In the genomic region with DNA sequence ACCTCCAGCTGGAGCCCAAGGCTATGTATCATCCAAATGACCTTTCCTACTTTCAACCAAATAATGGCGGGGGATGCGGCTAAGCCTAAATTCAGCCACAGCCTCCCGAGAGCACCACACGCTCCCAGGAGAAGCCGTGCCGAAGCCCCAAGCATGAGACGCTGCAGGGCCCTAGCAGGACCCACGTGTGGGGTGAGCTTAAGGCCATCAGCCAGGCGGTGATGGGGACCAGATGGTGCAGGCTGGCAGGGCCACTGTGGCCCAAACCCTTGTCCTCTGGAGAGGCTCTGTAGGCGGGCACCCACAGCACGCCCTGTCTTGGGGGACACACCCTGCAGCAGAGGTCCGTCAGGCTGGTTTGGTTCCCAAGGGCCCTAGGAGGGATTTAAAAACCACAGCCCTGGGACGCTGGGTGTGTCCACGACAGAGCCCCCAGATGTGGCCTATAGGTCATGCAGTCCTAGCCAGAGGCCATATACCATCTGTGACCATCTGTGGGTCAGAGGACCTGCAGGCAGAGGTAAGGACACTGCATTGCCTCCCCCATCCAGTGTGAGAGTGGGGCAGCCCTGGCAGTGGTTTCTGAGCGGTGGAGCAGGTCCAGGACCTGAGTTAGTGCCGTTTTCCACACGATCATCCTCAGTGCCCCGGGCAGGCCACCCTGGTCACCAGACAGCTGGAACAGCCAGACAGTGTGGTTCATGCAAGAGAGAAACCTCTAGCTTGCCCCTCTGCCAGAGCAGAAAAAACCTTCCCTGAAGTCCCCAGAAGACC, we compare ENCODE assay signal across 27 cellular contexts. TPM values are rescaled to one million over a fixed set of nuclear protein-coding genes. Genes with fewer than 3 reads are reported as not detected.
A peak's percentile ranks its signal among the peaks of the same experiment; 100 is the strongest.
DNase-seq lines count a peak whose midpoint lies in the region; ATAC-seq and TF ChIP-seq lines count a peak whose summit lies in the region.
"Had no signal": no experiment of that assay in that cellular context is flagged by ENCODE, and none has a peak within 500 bp of the region (broad histone marks: within the 10 kb centered on the region; RNA-seq: fewer than 3 reads in every experiment).

No MANE protein-coding gene starts in this region.

- no peaks in the 10 kb centered on the region for H3K36me3 ChIP-seq in osteoblast (ENCODE audit: insufficient read depth, low read length)
- no peaks in the 10 kb centered on the region for H3K36me3 ChIP-seq in aorta (ENCODE audit: control insufficient read depth in 1 of 2, insufficient read depth in 2 of 2, low read length in 1 of 2)
- H3K36me3 ChIP-seq: cardiac muscle cell, MG63, SJSA1 had no signal

- TF ChIP-seq CTCF in osteoblast (IDR thresholded peaks at IDR 0.05; ENCODE audit: extremely low read depth, low read depth, low read length) = no peak

- peak; percentile 27 for ATAC-seq in aorta (ENCODE audit: low FRiP score)
- ATAC-seq: activated T-cell treated with anti-CD3 and anti-CD28 coated beads, Interleukin-2, amount 50 U/mL, for 72 hours; GM23338; K562; left colon had no signal

- intact Hi-C loops in aorta (cut with DNase I) = loop anchor here in 1 of 2 donors (5.0 kb wide), 1 partner anchor 36 kb away; no protein-coding TSS in a partner anchor

- H3K4me1 ChIP-seq in osteoblast (ENCODE audit: insufficient read depth, low read length) = no peaks in the 10 kb centered on the region
- no peaks in the 10 kb centered on the region for H3K4me1 ChIP-seq in aorta (ENCODE audit: control insufficient read depth in 1 of 2, insufficient read depth in 2 of 2, low read length in 2 of 2)
- H3K4me1 ChIP-seq: SJSA1 had no signal

- H3K9me3 ChIP-seq in osteoblast (ENCODE audit: low read depth, low read length) = no peaks in the 10 kb centered on the region
- H3K9me3 ChIP-seq in aorta (ENCODE audit: control insufficient read depth, low read length) = no peaks in the 10 kb centered on the region
- H3K9me3 ChIP-seq: MG63, SJSA1 had no signal

- DNase-seq in activated effector memory CD4-positive, alpha-beta T cell treated with anti-CD3 and anti-CD28 coated beads, Interleukin-2, amount 50 U/mL, for 16 hours = peak; percentile 50
- no peak for DNase-seq in activated effector memory CD4-positive, alpha-beta T cell treated with Interleukin-2 at 50 U/mL for 16 hours
- peak; percentile 49 for DNase-seq in cerebellum (ENCODE audit: low spot score)
- peak; percentile 46 for DNase-seq in osteoblast (ENCODE audit: insufficient read length, low spot score, missing footprints)
- DNase-seq in aorta = peak in 1 of 2 donors; percentile 56
- no peak for DNase-seq in NCI-H2107 treated with DMSO at 0.1 percent for 48 hours (lab: John Stamatoyannopoulos, UW; ENCODE audit: unreplicated experiment)
- no peak for DNase-seq in activated naive CD4-positive, alpha-beta T cell treated with anti-CD3 and anti-CD28 coated beads, Interleukin-2, amount 50 U/mL, for 16 hours
- no peak for DNase-seq in NCI-H1694 (lab: John Stamatoyannopoulos, UW)
- DNase-seq: activated T-cell treated with anti-CD3 and anti-CD28 coated beads, Interleukin-2, amount 50 U/mL, for 72 hours; AML-193; DMS153; MG63; naive B cell; NCI-H1436; NCI-H2171; NCI-H510A treated with DMSO at 0.1 percent for 48 hours; occipital lobe; PC-9; stimulated activated CD4-positive, alpha-beta T cell treated with anti-CD3 and anti-CD28 coated beads, Interleukin-12 subunit alpha, Interleukin-12 subunit beta, amount 100 ng/mL, for 4 hours; stimulated activated CD4-positive, alpha-beta T cell treated with anti-CD3 and anti-CD28 coated beads, Interleukin-4, amount 100 ng/mL, for 4 hours; stimulated activated naive CD4-positive, alpha-beta T cell treated with Interleukin-2 at 50 U/mL for 16 hours; T-helper 1 cell had no signal

- WGBS in aorta, 2 donors = 91 to 93% methylated on average over 18 of the region's 18 CpGs

- no peaks in the 10 kb centered on the region for H3K79me2 ChIP-seq in osteoblast (ENCODE audit: insufficient read depth, low read length)

- H3K27ac ChIP-seq in osteoblast (ENCODE audit: low read depth, low read length) (no peak overlapping the region), aorta (ENCODE audit: low read depth in 1 of 2, low read length in 2 of 2) (no peak overlapping the region)
- H3K27ac ChIP-seq: cardiac muscle cell, PC-9, SJSA1 had no signal

- H4K20me1 ChIP-seq in osteoblast (ENCODE audit: insufficient read depth, low read length) = no peaks in the 10 kb centered on the region

- H3K4me2 ChIP-seq in osteoblast (ENCODE audit: insufficient read depth, low read length) = no peak overlapping the region
- H3K4me2 ChIP-seq: GM23338, PC-9 had no signal

- H3K27me3 ChIP-seq in osteoblast (ENCODE audit: insufficient read depth, low read length) = peaks cover 59% of the 10 kb centered on the region
- H3K27me3 ChIP-seq in aorta (ENCODE audit: control insufficient read depth in 1 of 2, insufficient read depth in 2 of 2, low read length in 1 of 2) = no peaks in the 10 kb centered on the region
- H3K27me3 ChIP-seq: cardiac muscle cell, MG63 had no signal

- H3K4me3 ChIP-seq in osteoblast (ENCODE audit: insufficient read depth, low read length) (no peak overlapping the region), aorta (ENCODE audit: low read length in 2 of 2) (no peak overlapping the region)
- H3K4me3 ChIP-seq: cardiac muscle cell, GM23338, K562, MG63, PC-9, SJSA1 had no signal

- no peak overlapping the region for H2AFZ ChIP-seq in osteoblast (ENCODE audit: low read length)
- H2AFZ ChIP-seq: GM23338, PC-9 had no signal

RNA-seq across cellular contexts. Expression of a gene that starts 39.6 kb away (rescaled TPM):
- total RNA-seq in cerebellum (18.7 TPM), osteoblast (20.9 and 22.8 TPM in 2 replicates), aorta (100 to 1,000 TPM in 1 of 2 donors, 10 to 100 TPM in 1; 66.4 to 112 TPM)
- 10 to 100 TPM; 37.7 to 43.4 TPM for polyA plus RNA-seq in aorta

Comparison
In these comparisons a context has a peak if more than half of its experiments do, and no peak if none do; other contexts are left out.
1. DNase-seq: peak in activated effector memory CD4-positive, alpha-beta T cell treated with anti-CD3 and anti-CD28 coated beads, Interleukin-2, amount 50 U/mL, for 16 hours (single experiment), cerebellum (single experiment) and osteoblast (single experiment); none in activated effector memory CD4-positive, alpha-beta T cell treated with Interleukin-2 at 50 U/mL for 16 hours (single experiment), NCI-H2107 treated with DMSO at 0.1 percent for 48 hours (single experiment), activated naive CD4-positive, alpha-beta T cell treated with anti-CD3 and anti-CD28 coated beads, Interleukin-2, amount 50 U/mL, for 16 hours (single experiment) and NCI-H1694 (single experiment).